In genomic region chr10:5052951-5053500, GRCh38 we compare ENCODE assay signal across 1 cellular context. TPM values are rescaled to one million over a fixed set of nuclear protein-coding genes. Genes with fewer than 3 reads are reported as not detected.
"Had no signal": no experiment of that assay in that cellular context is flagged by ENCODE, and none has a peak within 500 bp of the region (broad histone marks: within the 10 kb centered on the region; RNA-seq: fewer than 3 reads in every experiment).

No MANE protein-coding gene starts in this region.

RNA-seq across cellular contexts. Expression of gene AKR1C2, which starts 49.4 kb away (rescaled TPM):
- polyA plus RNA-seq: immature natural killer cell had no signal
